In genomic region chr12:50101663-50102062, GRCh38 we compare ENCODE assay signal across 8 cellular contexts. TPM values are rescaled to one million over a fixed set of nuclear protein-coding genes. Genes with fewer than 3 reads are reported as not detected.
A peak's percentile ranks its signal among the peaks of the same experiment; 100 is the strongest.
DNase-seq lines count a peak whose midpoint lies in the region; ATAC-seq, FAIRE-seq and TF ChIP-seq lines count a peak whose summit lies in the region.

No MANE protein-coding gene starts in this region.

- peak; percentile 45 for TF ChIP-seq CTCF in WI38 (IDR thresholded peaks at IDR 0.05; ENCODE audit: low read depth, low read length)
- TF ChIP-seq CTCF in pancreas (IDR thresholded peaks at IDR 0.05), result peak in 1 of 4 donors; percentile 9

- ATAC-seq in pancreas (no peak), GM19324 (IDR thresholded peaks at IDR 0.05; ENCODE audit: low FRiP score, unreplicated experiment) (no peak), HG02759 (IDR thresholded peaks at IDR 0.05; ENCODE audit: unreplicated experiment) (no peak)

- intact Hi-C loops in pancreas (cut with DNase I), result no loop called here

- H3K27me3 ChIP-seq in pancreas, result no peaks in the 10 kb centered on the region

- H3K9me3 ChIP-seq in pancreas, result no peaks in the 10 kb centered on the region

- H3K4me3 ChIP-seq in WI38 (ENCODE audit: low read depth, low read length), result no peak overlapping the region
- H3K4me3 ChIP-seq in pancreas, result no peak overlapping the region

- peaks cover 3 to 32% (median 22%) of the 10 kb centered on the region in 3 donors for H3K36me3 ChIP-seq in pancreas

- WGBS in pancreas, 2 donors, result 60 to 70% methylated on average over 3 of the region's 3 CpGs

- no peak for FAIRE-seq in pancreas (lab: Jason Lieb, UNC)

- H3K27ac ChIP-seq in pancreas, result no peak overlapping the region

- peaks cover 5 to 10% (median 6%) of the 10 kb centered on the region in 3 donors for H3K4me1 ChIP-seq in pancreas

- DNase-seq in A172 (ENCODE audit: low spot score), result peak; percentile 38
- DNase-seq in HCEC 1CT, result peak; percentile 49
- peak; percentile 54 for DNase-seq in inferior parietal cortex (ENCODE audit: extremely low spot score)
- no peak for DNase-seq in pancreas
- DNase-seq in NCI-H2107 (lab: John Stamatoyannopoulos, UW), result no peak

RNA-seq across cellular contexts. Expression of gene GPD1, which starts 2.1 kb away (rescaled TPM):
- 0.29 and 3.8 TPM in 2 replicates for total RNA-seq in A172 (2014; rRNA removed; shearing (Covaris generic))
- 10 to 100 TPM in 1 of 6 donors, 1 to 10 TPM in 1, under 1 TPM in 4; 0.75 to 14.2 (median 0.90) TPM for total RNA-seq in pancreas
- polyA plus RNA-seq in pancreas, result 10 to 100 TPM in 1 of 2 donors, 1 to 10 TPM in 1; 8.4 to 11.3 TPM

RNA-seq across cellular contexts. Expression of gene COX14, which starts 10.4 kb away (rescaled TPM):
- total RNA-seq in A172 (2014; rRNA removed; shearing (Covaris generic)), result 49.7 and 76.4 TPM in 2 replicates
- 10 to 100 TPM; 16.8 to 29.3 (median 20.9) TPM for total RNA-seq in pancreas
- polyA plus RNA-seq in pancreas, result 10 to 100 TPM; 36.5 to 62.0 TPM

RNA-seq across cellular contexts. Expression of gene SMARCD1, which starts 16.5 kb away (rescaled TPM):
- 57.4 and 93.9 TPM in 2 replicates for total RNA-seq in A172 (2014; rRNA removed; shearing (Covaris generic))
- total RNA-seq in pancreas, result 10 to 100 TPM; 13.7 to 22.8 (median 15.4) TPM
- 10 to 100 TPM; 12.5 to 22.6 TPM for polyA plus RNA-seq in pancreas

RNA-seq across cellular contexts. Expression of gene ASIC1, which starts 44.3 kb away (rescaled TPM):
- total RNA-seq in A172 (2014; rRNA removed; shearing (Covaris generic)), result 1.6 and 3.3 TPM in 2 replicates
- 1 to 10 TPM in 1 of 6 donors, under 1 TPM in 5; 0.14 to 1.0 (median 0.55) TPM for total RNA-seq in pancreas
- 1 to 10 TPM in 1 of 2 donors, under 1 TPM in 1; 0.38 to 1.0 TPM for polyA plus RNA-seq in pancreas

Comparison
In these comparisons a context has a peak if more than half of its experiments do, and no peak if none do; other contexts are left out.
1. DNase-seq: peak in A172 (single experiment), HCEC 1CT (single experiment) and inferior parietal cortex (single experiment); none in pancreas (0 of 6) and NCI-H2107 (single experiment).